Comparison of ENCODE assay signal across 1 cellular context in genomic region chr1:27485363-27485762, GRCh38.
TF ChIP-seq lines count a peak whose summit lies in the region.

No MANE protein-coding gene starts in this region.

TF ChIP-seq in K562, 482 proteins besides CTCF, POLR2A, EP300 and RAD21:
- TF ChIP-seq MAFK (IDR thresholded peaks at IDR 0.05; ENCODE audit: low read length) (peak; percentile 90), ZNF316 (IDR thresholded peaks at IDR 0.05) (peak; percentile 97), C11orf30 (IDR thresholded peaks at IDR 0.05; ENCODE audit: low read depth) (peak; percentile 93), MAFF (IDR thresholded peaks at IDR 0.05; ENCODE audit: low read length) (peak; percentile 85), MAFG (tag; conservative IDR thresholded peaks at IDR 0.05) (peak; percentile 86), PRMT5 (CRISPR knock-in tag; IDR thresholded peaks at IDR 0.05) (no peak)
